8 cellular contexts compared by ENCODE assay signal in the genomic region with DNA sequence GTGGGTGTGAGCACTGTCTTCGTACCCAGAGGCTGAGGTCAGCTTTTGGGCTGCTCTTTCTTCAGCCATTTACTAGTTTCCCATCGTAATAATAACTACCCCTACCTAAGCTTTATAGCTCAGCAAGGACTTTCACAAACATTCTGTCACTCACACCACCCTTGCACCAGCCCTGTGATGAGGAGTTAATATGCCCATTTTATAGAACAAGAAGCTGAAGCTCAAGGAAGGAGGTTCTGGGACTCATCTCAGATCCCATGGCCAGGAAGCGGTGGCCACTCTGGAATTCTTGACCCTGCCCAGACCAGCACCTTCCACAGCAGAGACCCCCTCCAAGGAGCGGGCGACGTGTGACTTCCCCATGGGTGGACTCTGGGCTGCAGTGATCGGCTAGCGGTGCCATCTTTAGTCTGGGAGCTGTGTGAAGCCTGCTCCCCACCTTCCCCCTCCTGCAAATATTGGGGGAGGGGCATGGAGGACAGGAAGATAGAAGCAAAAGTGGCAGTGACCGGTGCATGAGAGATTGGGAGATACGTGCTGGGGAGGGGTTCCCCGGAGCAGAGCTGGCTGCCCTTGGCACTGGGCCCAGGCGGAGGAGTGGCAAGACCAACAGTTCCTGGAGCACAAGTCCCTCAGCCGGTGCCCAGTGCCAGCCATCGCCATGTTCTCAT.
DNase-seq lines count a peak whose midpoint lies in the region; ATAC-seq and TF ChIP-seq lines count a peak whose summit lies in the region.

No MANE protein-coding gene starts in this region.

- H2AFZ ChIP-seq in mesenchymal stem cell (ENCODE audit: low read depth, low read length), result no peak overlapping the region

- H3K18ac ChIP-seq in mesenchymal stem cell (ENCODE audit: low read depth in 1 of 2, low read length in 2 of 2), result peak overlapping the region in 1 of 2 experiments; percentile 74

- H3K27me3 Mint-ChIP-seq in natural killer cell (ENCODE audit: low read depth in 2 of 2), result peaks cover 7 to 8% of the 10 kb centered on the region in 2 donors
- peaks cover 0 to 8% of the 10 kb centered on the region in 2 donors for H3K27me3 Mint-ChIP-seq in natural killer cell treated with Interleukin-12 subunit alpha and Interleukin-12 subunit beta and Interleukin-15 and Interleukin-18, amount 100 ng/mL, for 72 hours

- peak overlapping the region in 1 of 2 donors; percentile 49 for H3K27ac Mint-ChIP-seq in natural killer cell
- H3K27ac Mint-ChIP-seq in natural killer cell treated with Interleukin-12 subunit alpha and Interleukin-12 subunit beta and Interleukin-15 and Interleukin-18, amount 100 ng/mL, for 72 hours, result no peak overlapping the region

- peaks cover under 1% of the 10 kb centered on the region for H3K79me1 ChIP-seq in mesenchymal stem cell (replicated peaks; ENCODE audit: low read length, poor library complexity, severe bottlenecking)

- no peaks in the 10 kb centered on the region for H3K27me3 ChIP-seq in body of pancreas
- H3K27me3 ChIP-seq in mesenchymal stem cell (ENCODE audit: control insufficient read depth in 1 of 2, insufficient read depth in 1 of 2, low read length in 2 of 2), result no peaks in the 10 kb centered on the region
- no peaks in the 10 kb centered on the region for H3K27me3 ChIP-seq in vagina

- no peak overlapping the region for H3K23ac ChIP-seq in mesenchymal stem cell (ENCODE audit: low read length in 2 of 2)

- WGBS in body of pancreas, 2 donors, result 34 to 41% methylated on average over 14 of the region's 14 CpGs
- WGBS in mesenchymal stem cell, result 90% methylated on average over 13 of the region's 14 CpGs

- H2BK120ac ChIP-seq in mesenchymal stem cell (ENCODE audit: low read depth, low read length), result no peak overlapping the region

- no peak overlapping the region for H3K4me3 Mint-ChIP-seq in natural killer cell
- no peak overlapping the region for H3K4me3 Mint-ChIP-seq in natural killer cell treated with Interleukin-12 subunit alpha and Interleukin-12 subunit beta and Interleukin-15 and Interleukin-18, amount 100 ng/mL, for 72 hours

- intact Hi-C loops in natural killer cell (cut with micrococcal nuclease) (no loop called here), body of pancreas (cut with DNase I) (no loop called here), vagina (cut with DNase I) (no loop called here)

- no peak for ATAC-seq in natural killer cell
- ATAC-seq in natural killer cell treated with Interleukin-12 subunit alpha and Interleukin-12 subunit beta and Interleukin-15 and Interleukin-18, amount 100 ng/mL, for 72 hours, result no peak
- peak; percentile 40 for ATAC-seq in body of pancreas
- no peak for ATAC-seq in HG02588 (IDR thresholded peaks at IDR 0.05; ENCODE audit: unreplicated experiment)
- no peak for ATAC-seq in HG02981 (IDR thresholded peaks at IDR 0.05; ENCODE audit: unreplicated experiment)

- H3K14ac ChIP-seq in mesenchymal stem cell (ENCODE audit: low read length in 2 of 2), result peak overlapping the region in 1 of 2 experiments; percentile 29

- peak overlapping the region in 1 of 2 experiments; percentile 15 for H3K4ac ChIP-seq in mesenchymal stem cell (ENCODE audit: low read depth in 1 of 2, low read length in 2 of 2)

- peak in 1 of 3 donors; percentile 27 for TF ChIP-seq POLR2A in body of pancreas (IDR thresholded peaks at IDR 0.05)
- TF ChIP-seq POLR2A in vagina (IDR thresholded peaks at IDR 0.05), result no peak

- H4K91ac ChIP-seq in mesenchymal stem cell (ENCODE audit: low read length), result peak overlapping the region; percentile 54

- no peak overlapping the region for H3K4me3 ChIP-seq in body of pancreas
- no peak overlapping the region for H3K4me3 ChIP-seq in mesenchymal stem cell (ENCODE audit: insufficient read depth in 1 of 2, low read depth in 1 of 2, low read length in 2 of 2)
- H3K4me3 ChIP-seq in vagina, result no peak overlapping the region

- H2BK5ac ChIP-seq in mesenchymal stem cell (ENCODE audit: low read depth, low read length, poor library complexity, severe bottlenecking), result no peak overlapping the region

- no peak for TF ChIP-seq CTCF in natural killer cell (IDR thresholded peaks at IDR 0.05)
- no peak for TF ChIP-seq CTCF in body of pancreas (IDR thresholded peaks at IDR 0.05)
- no peak for TF ChIP-seq CTCF in vagina (IDR thresholded peaks at IDR 0.05)

- H3K4me1 ChIP-seq in body of pancreas (peaks cover 67% of the 10 kb centered on the region), mesenchymal stem cell (ENCODE audit: control insufficient read depth, insufficient read depth, low read depth, low read length) (peaks cover 60% of the 10 kb centered on the region), vagina (peaks cover 46% of the 10 kb centered on the region)

- peak overlapping the region; percentile 40 for H2AK5ac ChIP-seq in mesenchymal stem cell (ENCODE audit: low read length, severe bottlenecking)

- peaks cover 7 to 29% of the 10 kb centered on the region in 2 donors for H3K4me1 Mint-ChIP-seq in natural killer cell
- H3K4me1 Mint-ChIP-seq in natural killer cell treated with Interleukin-12 subunit alpha and Interleukin-12 subunit beta and Interleukin-15 and Interleukin-18, amount 100 ng/mL, for 72 hours (ENCODE audit: low read depth in 2 of 2), result peaks cover 13% of the 10 kb centered on the region in 2 donors

- DNase-seq in natural killer cell (peak; percentile 9), body of pancreas (peak; percentile 90 to 96 (median 94)), mesenchymal stem cell (no peak), vagina (ENCODE audit: extremely low spot score in 2 of 2) (no peak), KG1 (lab: John Stamatoyannopoulos, UW) (no peak)
- no peak for DNase-seq in natural killer cell treated with Interleukin-12 subunit alpha and Interleukin-12 subunit beta and Interleukin-15 and Interleukin-18, amount 100 ng/mL, for 72 hours (ENCODE audit: low spot score)

- no peak overlapping the region for H3K4me2 ChIP-seq in mesenchymal stem cell (ENCODE audit: low read length, poor library complexity, severe bottlenecking)

- H3K9me3 ChIP-seq in body of pancreas (no peaks in the 10 kb centered on the region), mesenchymal stem cell (ENCODE audit: control insufficient read depth, low read length) (no peaks in the 10 kb centered on the region), vagina (no peaks in the 10 kb centered on the region)

- H3K36me3 Mint-ChIP-seq in natural killer cell, result no peaks in the 10 kb centered on the region
- no peaks in the 10 kb centered on the region for H3K36me3 Mint-ChIP-seq in natural killer cell treated with Interleukin-12 subunit alpha and Interleukin-12 subunit beta and Interleukin-15 and Interleukin-18, amount 100 ng/mL, for 72 hours

- H3K9me3 Mint-ChIP-seq in natural killer cell, result no peaks in the 10 kb centered on the region
- no peaks in the 10 kb centered on the region for H3K9me3 Mint-ChIP-seq in natural killer cell treated with Interleukin-12 subunit alpha and Interleukin-12 subunit beta and Interleukin-15 and Interleukin-18, amount 100 ng/mL, for 72 hours

- peak overlapping the region; percentile 67 for H4K8ac ChIP-seq in mesenchymal stem cell (ENCODE audit: low read length)

- H2BK12ac ChIP-seq in mesenchymal stem cell (ENCODE audit: low read length in 2 of 2), result peak overlapping the region; percentile 73 to 76

- H2BK15ac ChIP-seq in mesenchymal stem cell (ENCODE audit: low read depth, poor library complexity, severe bottlenecking), result no peak overlapping the region

- H3K27ac ChIP-seq in body of pancreas (peak overlapping the region; percentile 91 to 96 (median 92)), mesenchymal stem cell (ENCODE audit: low read length, poor library complexity, severe bottlenecking) (no peak overlapping the region), vagina (peak overlapping the region; percentile 93)

- H3K9ac ChIP-seq in mesenchymal stem cell (ENCODE audit: low read length), result no peak overlapping the region

- no peaks in the 10 kb centered on the region for H3K36me3 ChIP-seq in body of pancreas (replicated peaks in 1 of 2; ENCODE audit: insufficient read depth in 1 of 2, low read depth in 2 of 2)
- H3K36me3 ChIP-seq in mesenchymal stem cell (ENCODE audit: control insufficient read depth in 1 of 2, insufficient read depth in 2 of 2, low read depth in 1 of 2, low read length in 2 of 2), result no peaks in the 10 kb centered on the region
- no peaks in the 10 kb centered on the region for H3K36me3 ChIP-seq in vagina

Comparison
In these comparisons a context has a peak if more than half of its experiments do, and no peak if none do; other contexts are left out.
1. DNase-seq: peak in natural killer cell (single experiment) and body of pancreas (4 of 4); none in natural killer cell treated with Interleukin-12 subunit alpha and Interleukin-12 subunit beta and Interleukin-15 and Interleukin-18, amount 100 ng/mL, for 72 hours (single experiment), mesenchymal stem cell (single experiment), vagina (0 of 2) and KG1 (single experiment).